18 cellular contexts compared by ENCODE assay signal in the genomic region with DNA sequence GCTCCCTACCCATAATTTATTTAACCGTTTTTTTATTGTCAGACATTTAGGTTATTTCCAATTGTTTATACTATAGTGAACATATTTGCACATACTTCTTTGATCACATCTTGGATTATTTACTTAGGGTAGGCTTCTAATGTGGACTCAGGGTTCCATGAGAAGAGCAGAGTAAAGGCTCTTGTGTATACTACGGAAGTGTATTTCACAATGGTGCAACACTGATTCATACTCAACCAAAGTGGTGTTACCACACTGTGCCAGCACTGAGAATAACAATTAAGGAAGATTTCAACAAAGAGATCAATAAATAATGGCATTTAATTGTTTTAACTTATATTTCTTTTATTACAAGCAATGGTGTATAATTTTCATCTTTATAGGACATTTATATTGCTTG.
A peak's percentile ranks its signal among the peaks of the same experiment; 100 is the strongest.
DNase-seq lines count a peak whose midpoint lies in the region; ATAC-seq, FAIRE-seq and TF ChIP-seq lines count a peak whose summit lies in the region.
"Had no signal": no experiment of that assay in that cellular context is flagged by ENCODE, and none has a peak within 500 bp of the region (broad histone marks: within the 10 kb centered on the region; RNA-seq: fewer than 3 reads in every experiment).

No MANE protein-coding gene starts in this region.

- no peak overlapping the region for H3K27ac ChIP-seq in HepG2 (ENCODE audit: extremely low read length, insufficient read depth, low read length)
- no peak overlapping the region for H3K27ac ChIP-seq in right lobe of liver
- no peak overlapping the region for H3K27ac ChIP-seq in left lung

- no peak overlapping the region for H3K4me3 ChIP-seq in HepG2 (replicated peaks in 1 of 3; ENCODE audit: insufficient read depth in 1 of 3, low read depth in 2 of 3, low read length in 3 of 3)
- no peak overlapping the region for H3K4me3 ChIP-seq in right lobe of liver
- no peak overlapping the region for H3K4me3 ChIP-seq in NB4 (ENCODE audit: low read depth, low read length)
- no peak overlapping the region for H3K4me3 ChIP-seq in left lung
- H3K4me3 ChIP-seq: GM23338 had no signal

- ATAC-seq in HepG2 (peak; percentile 75; the same call in 2 of the 3 replicates), right lobe of liver (no peak), left lung (peak; percentile 87)
- ATAC-seq: GM23338 had no signal

- TF ChIP-seq RAD21 in HepG2 (CRISPR knock-in tag; IDR thresholded peaks at IDR 0.05), result no peak

- TF ChIP-seq CTCF in HepG2 (CRISPR knock-in tag; IDR thresholded peaks at IDR 0.05), result no peak
- no peak for TF ChIP-seq CTCF in right lobe of liver (IDR thresholded peaks at IDR 0.05)
- no peak for TF ChIP-seq CTCF in NB4 (IDR thresholded peaks at IDR 0.05; ENCODE audit: low read depth, low read length)
- no peak for TF ChIP-seq CTCF in left lung (IDR thresholded peaks at IDR 0.05)

- TF ChIP-seq POLR2A in HepG2 (IDR thresholded peaks at IDR 0.05; ENCODE audit: insufficient read depth in 1 of 2, low read depth in 2 of 2, low read length in 2 of 2), result no peak
- TF ChIP-seq POLR2A in right lobe of liver (IDR thresholded peaks at IDR 0.05), result no peak
- TF ChIP-seq POLR2A in NB4 (IDR thresholded peaks at IDR 0.05; ENCODE audit: extremely low read depth, insufficient read length), result no peak

- H3K79me2 ChIP-seq in HepG2 (ENCODE audit: insufficient read depth, low read length), result no peaks in the 10 kb centered on the region

- in situ Hi-C loops in HepG2 (cut with HindIII; ENCODE audit: extremely low pct_ligation_motif_present, low pct_unique_long_range_greater_than_20kb), result no loop called here

- no peak overlapping the region for H3K4me2 ChIP-seq in HepG2 (ENCODE audit: low read depth, low read length)
- H3K4me2 ChIP-seq: GM23338 had no signal

- H3K9me3 ChIP-seq in HepG2 (ENCODE audit: low read length), result no peaks in the 10 kb centered on the region
- H3K9me3 ChIP-seq in right lobe of liver, result no peaks in the 10 kb centered on the region
- peaks cover 0 to 15% of the 10 kb centered on the region in 2 donors for H3K9me3 ChIP-seq in left lung

- no TSS peak for BruUV-seq in HepG2 (replicated peaks; lab: Mats Ljungman, UMichigan)

- CTCF ChIA-PET in HepG2 (lab: Yijun Ruan, JAX; ENCODE audit: low intra/inter-chr PET ratio, low total read pairs), result no interaction called here

- TF ChIP-seq EP300 in HepG2 (IDR thresholded peaks at IDR 0.05; ENCODE audit: low read depth in 2 of 2, low read length in 2 of 2), result no peak
- TF ChIP-seq EP300 in HepG2 (CRISPR knock-in tag; IDR thresholded peaks at IDR 0.05; ENCODE audit: borderline replicate concordance), result no peak

- no peak for FAIRE-seq in HepG2 (lab: Jason Lieb, UNC)
- FAIRE-seq: A204.1, G401.6, GM12891 had no signal

- H3K4me1 ChIP-seq in HepG2 (ENCODE audit: insufficient read depth, low read length), result peaks cover 18% of the 10 kb centered on the region
- no peaks in the 10 kb centered on the region for H3K4me1 ChIP-seq in right lobe of liver
- no peaks in the 10 kb centered on the region for H3K4me1 ChIP-seq in left lung

- WGBS in HepG2 (ENCODE audit: low lambda C conversion rate), result 3% methylated on average over 2 of the region's 2 CpGs
- WGBS in right lobe of liver (ENCODE audit: insufficient coverage, low coverage, low lambda C conversion rate, missing lambda C conversion rate), result 39% methylated on average over 2 of the region's 2 CpGs

- no peaks in the 10 kb centered on the region for H3K27me3 ChIP-seq in HepG2 (ENCODE audit: control insufficient read depth in 1 of 2, insufficient read depth in 2 of 2, low read length in 2 of 2)
- H3K27me3 ChIP-seq in right lobe of liver, result no peaks in the 10 kb centered on the region
- H3K27me3 ChIP-seq in left lung, result no peaks in the 10 kb centered on the region

- H2AFZ ChIP-seq in HepG2 (ENCODE audit: low read length), result no peak overlapping the region
- H2AFZ ChIP-seq: GM23338 had no signal

- no peak overlapping the region for H3K9ac ChIP-seq in HepG2 (ENCODE audit: insufficient read depth, low read depth, low read length)

- intact Hi-C loops in HepG2 (cut with micrococcal nuclease; ENCODE audit: unreplicated experiment), result no loop called here
- intact Hi-C loops in right lobe of liver (cut with DNase I), result no loop called here
- intact Hi-C loops in left lung (cut with DNase I), result no loop called here

- DNase-seq in HepG2 (ENCODE audit: low spot score), result peak; percentile 38
- DNase-seq in right lobe of liver, result no peak
- DNase-seq in NB4 (ENCODE audit: low read depth), result peak; percentile 12
- no peak for DNase-seq in left lung
- no peak for DNase-seq in globus pallidus (ENCODE audit: low spot score)
- DNase-seq in Kasumi-1 (lab: John Stamatoyannopoulos, UW), result no peak
- no peak for DNase-seq in T1000 (lab: John Stamatoyannopoulos, UW)
- DNase-seq: C1 segment of cervical spinal cord; Calu3; CD4-positive, alpha-beta T cell; DMS 273 treated with DMSO at 0.1 percent for 48 hours; DMS79 treated with DMSO at 0.1 percent for 48 hours; EL; H7 had no signal

- H3K36me3 ChIP-seq in HepG2 (replicated peaks in 1 of 2; ENCODE audit: control insufficient read depth in 1 of 2, insufficient read depth in 2 of 2, low read length in 2 of 2) (no peaks in the 10 kb centered on the region), right lobe of liver (no peaks in the 10 kb centered on the region), left lung (no peaks in the 10 kb centered on the region)

- POLR2A ChIA-PET in HepG2 (lab: Yijun Ruan, JAX), result no interaction called here

- H4K20me1 ChIP-seq in HepG2 (ENCODE audit: insufficient read depth, low read length), result no peaks in the 10 kb centered on the region

TF ChIP-seq in HepG2, 621 proteins besides CTCF, POLR2A, EP300 and RAD21 (continues in another document):
- TF ChIP-seq SOX13 (IDR thresholded peaks at IDR 0.05) (no peak), SOX13 (CRISPR knock-in tag; conservative IDR thresholded peaks at IDR 0.05 in 1 of 2, IDR thresholded peaks at IDR 0.05 in 1 of 2) (peak in 1 of 2 experiments; percentile 41; a peak in 1 of 4 replicates), ZNF652 (CRISPR knock-in tag; IDR thresholded peaks at IDR 0.05; ENCODE audit: borderline replicate concordance, low read depth) (no peak), TSC22D2 (CRISPR knock-in tag; IDR thresholded peaks at IDR 0.05; ENCODE audit: borderline replicate concordance) (no peak), FOXP1 (IDR thresholded peaks at IDR 0.05) (no peak), FOXP1 (CRISPR knock-in tag; IDR thresholded peaks at IDR 0.05) (peak; percentile 29; the same call in 1 of the 2 replicates), ZNF121 (CRISPR knock-in tag; IDR thresholded peaks at IDR 0.05) (no peak), SOX6 (IDR thresholded peaks at IDR 0.05) (no peak), SOX6 (CRISPR knock-in tag; IDR thresholded peaks at IDR 0.05) (peak; percentile 33; the same call in 1 of the 2 replicates), TCF7 (IDR thresholded peaks at IDR 0.05; ENCODE audit: low read depth) (peak; percentile 55; the same call in 1 of the 2 replicates), NCOR1 (IDR thresholded peaks at IDR 0.05; ENCODE audit: borderline replicate concordance, low read length) (no peak), FOXO1 (CRISPR knock-in tag; IDR thresholded peaks at IDR 0.05) (no peak; the same call in 1 of the 2 replicates), ZNF552 (CRISPR knock-in tag; IDR thresholded peaks at IDR 0.05; ENCODE audit: borderline replicate concordance) (no peak), FOXA3 (CRISPR knock-in tag; IDR thresholded peaks at IDR 0.05) (peak; percentile 29; the same call in 1 of the 2 replicates), STAT5B (CRISPR knock-in tag; IDR thresholded peaks at IDR 0.05) (no peak), ETV5 (CRISPR knock-in tag; IDR thresholded peaks at IDR 0.05; ENCODE audit: borderline replicate concordance) (peak; percentile 48; the same call in 1 of the 2 replicates), CEBPB (IDR thresholded peaks at IDR 0.05; ENCODE audit: borderline replicate concordance, low read depth, low read length) (peak; percentile 80), CEBPG (CRISPR knock-in tag; IDR thresholded peaks at IDR 0.05) (peak; percentile 27; the same call in 1 of the 2 replicates)
- TF ChIP-seq, protein P1, sequence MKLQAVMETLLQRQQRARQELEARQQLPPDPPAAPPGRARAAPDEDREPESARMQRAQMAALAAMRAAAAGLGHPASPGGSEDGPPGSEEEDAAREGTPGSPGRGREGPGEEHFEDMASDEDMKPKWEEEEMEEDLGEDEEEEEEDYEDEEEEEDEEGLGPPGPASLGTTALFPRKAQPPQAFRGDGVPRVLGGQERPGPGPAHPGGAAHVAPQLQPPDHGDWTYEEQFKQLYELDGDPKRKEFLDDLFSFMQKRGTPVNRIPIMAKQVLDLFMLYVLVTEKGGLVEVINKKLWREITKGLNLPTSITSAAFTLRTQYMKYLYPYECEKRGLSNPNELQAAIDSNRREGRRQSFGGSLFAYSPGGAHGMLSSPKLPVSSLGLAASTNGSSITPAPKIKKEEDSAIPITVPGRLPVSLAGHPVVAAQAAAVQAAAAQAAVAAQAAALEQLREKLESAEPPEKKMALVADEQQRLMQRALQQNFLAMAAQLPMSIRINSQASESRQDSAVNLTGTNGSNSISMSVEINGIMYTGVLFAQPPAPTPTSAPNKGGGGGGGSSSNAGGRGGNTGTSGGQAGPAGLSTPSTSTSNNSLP (IDR thresholded peaks at IDR 0.05; ENCODE audit: low read depth, low read length), result 0 out of 2 replicates have a peak, but pooled peaks have one; percentile 25
- TF ChIP-seq, protein P2, sequence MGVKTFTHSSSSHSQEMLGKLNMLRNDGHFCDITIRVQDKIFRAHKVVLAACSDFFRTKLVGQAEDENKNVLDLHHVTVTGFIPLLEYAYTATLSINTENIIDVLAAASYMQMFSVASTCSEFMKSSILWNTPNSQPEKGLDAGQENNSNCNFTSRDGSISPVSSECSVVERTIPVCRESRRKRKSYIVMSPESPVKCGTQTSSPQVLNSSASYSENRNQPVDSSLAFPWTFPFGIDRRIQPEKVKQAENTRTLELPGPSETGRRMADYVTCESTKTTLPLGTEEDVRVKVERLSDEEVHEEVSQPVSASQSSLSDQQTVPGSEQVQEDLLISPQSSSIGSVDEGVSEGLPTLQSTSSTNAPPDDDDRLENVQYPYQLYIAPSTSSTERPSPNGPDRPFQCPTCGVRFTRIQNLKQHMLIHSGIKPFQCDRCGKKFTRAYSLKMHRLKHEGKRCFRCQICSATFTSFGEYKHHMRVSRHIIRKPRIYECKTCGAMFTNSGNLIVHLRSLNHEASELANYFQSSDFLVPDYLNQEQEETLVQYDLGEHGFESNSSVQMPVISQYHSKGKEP (CRISPR knock-in tag; IDR thresholded peaks at IDR 0.05), result no peak

Comparison
In these comparisons a context has a peak if more than half of its experiments do, and no peak if none do; other contexts are left out.
1. ATAC-seq: peak in HepG2 (single experiment) and left lung (single experiment); none in right lobe of liver (0 of 4).
2. DNase-seq: peak in HepG2 (single experiment) and NB4 (single experiment); none in right lobe of liver (0 of 3), left lung (0 of 2), globus pallidus (single experiment), Kasumi-1 (0 of 2) and T1000 (single experiment).